13 cellular contexts compared by ENCODE assay signal in the genomic region with DNA sequence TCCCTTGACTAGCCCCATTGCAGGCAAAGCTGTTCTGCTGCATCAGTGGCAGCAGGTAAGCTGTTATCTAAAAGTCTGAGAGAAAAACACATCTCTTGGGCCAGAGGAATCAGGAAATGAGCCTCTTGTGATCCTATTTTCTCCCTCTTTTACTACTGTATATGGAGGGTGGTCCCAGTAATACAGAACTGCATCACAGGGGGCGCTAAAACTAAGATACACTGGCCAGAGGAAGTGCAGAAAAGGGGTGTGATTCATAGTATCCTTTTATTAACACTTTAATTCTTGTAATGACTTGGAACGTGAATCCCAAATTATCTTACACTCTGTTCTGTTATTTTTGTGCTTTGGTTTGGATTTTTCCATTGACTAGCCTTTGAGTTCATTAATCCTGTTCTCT. TPM values are rescaled to one million over a fixed set of nuclear protein-coding genes. Genes with fewer than 3 reads are reported as not detected.
A peak's percentile ranks its signal among the peaks of the same experiment; 100 is the strongest.
DNase-seq lines count a peak whose midpoint lies in the region; TF ChIP-seq lines count a peak whose summit lies in the region.
"Had no signal": no experiment of that assay in that cellular context is flagged by ENCODE, and none has a peak within 500 bp of the region (broad histone marks: within the 10 kb centered on the region; RNA-seq: fewer than 3 reads in every experiment).

No MANE protein-coding gene starts in this region.

- no peaks in the 10 kb centered on the region for H3K9me3 Mint-ChIP-seq in chondrocyte (ENCODE audit: low read depth)
- no peaks in the 10 kb centered on the region for H3K9me3 Mint-ChIP-seq in osteocyte (ENCODE audit: unreplicated experiment)
- H3K9me3 Mint-ChIP-seq: activated T-cell treated with anti-CD3 and anti-CD28 coated beads, Interleukin-2, amount 50 U/mL, for 4 hours; dendritic cell treated with granulocyte-macrophage colony-stimulating factor and Interleukin-4, amounts not matched to agents 40 ng/mL and 50 ng/mL, for 4 days had no signal

- peak; percentile 21 for DNase-seq in activated CD4-positive, alpha-beta T cell treated with anti-CD3 and anti-CD28 coated beads for 48 hours
- no peak for DNase-seq in activated CD4-positive, alpha-beta T cell treated with anti-CD3 and anti-CD28 coated beads for 1 hour
- DNase-seq in chondrocyte (ENCODE audit: low spot score) = no peak
- DNase-seq in osteocyte (ENCODE audit: extremely low spot score, unreplicated experiment) = no peak
- no peak for DNase-seq in GM19240 (ENCODE audit: insufficient read length, low spot score)
- no peak for DNase-seq in stimulated activated CD4-positive, alpha-beta T cell treated with anti-CD3 and anti-CD28 coated beads, Interleukin-4, amount 100 ng/mL, for 1 hour
- DNase-seq in mesenteric fat pad (ENCODE audit: low spot score) = no peak
- DNase-seq: activated T-cell treated with anti-CD3 and anti-CD28 coated beads, Interleukin-2, amount 50 U/mL, for 4 hours; GOT3 had no signal

- peak overlapping the region; percentile 41 for H3K27ac Mint-ChIP-seq in chondrocyte (ENCODE audit: unreplicated experiment)
- H3K27ac Mint-ChIP-seq in osteocyte (ENCODE audit: unreplicated experiment) = no peak overlapping the region
- H3K27ac Mint-ChIP-seq: B cell had no signal

- H4K20me1 ChIP-seq in KMS-11 (ENCODE audit: insufficient read depth) = no peaks in the 10 kb centered on the region

- no peaks in the 10 kb centered on the region for H3K79me2 ChIP-seq in KMS-11 (ENCODE audit: insufficient read depth, low read depth)

- H3K27me3 ChIP-seq in KMS-11 (ENCODE audit: insufficient read depth, low read depth) = no peaks in the 10 kb centered on the region

- H3K27me3 Mint-ChIP-seq in chondrocyte (ENCODE audit: low read depth) (no peaks in the 10 kb centered on the region), osteocyte (ENCODE audit: unreplicated experiment) (no peaks in the 10 kb centered on the region)
- H3K27me3 Mint-ChIP-seq: B cell; dendritic cell treated with granulocyte-macrophage colony-stimulating factor and Interleukin-4, amounts not matched to agents 40 ng/mL and 50 ng/mL, for 4 days had no signal

- H3K4me1 Mint-ChIP-seq in chondrocyte (ENCODE audit: low read depth) (no peaks in the 10 kb centered on the region), osteocyte (ENCODE audit: unreplicated experiment) (no peaks in the 10 kb centered on the region)
- H3K4me1 Mint-ChIP-seq: B cell had no signal

- no peak overlapping the region for H3K4me2 ChIP-seq in KMS-11

- no peak overlapping the region for H3K4me3 Mint-ChIP-seq in chondrocyte (ENCODE audit: unreplicated experiment)
- H3K4me3 Mint-ChIP-seq in osteocyte (ENCODE audit: unreplicated experiment) = no peak overlapping the region
- H3K4me3 Mint-ChIP-seq: activated T-cell treated with anti-CD3 and anti-CD28 coated beads, Interleukin-2, amount 50 U/mL, for 4 hours; B cell; dendritic cell treated with granulocyte-macrophage colony-stimulating factor and Interleukin-4, amounts not matched to agents 40 ng/mL and 50 ng/mL, for 4 days had no signal

- H2AFZ ChIP-seq in KMS-11 (ENCODE audit: low read depth) = no peak overlapping the region

- no peak overlapping the region for H3K27ac ChIP-seq in KMS-11
- H3K27ac ChIP-seq: HL-60 had no signal

- H3K4me1 ChIP-seq in KMS-11 (ENCODE audit: low read depth, poor library complexity, severe bottlenecking) = no peaks in the 10 kb centered on the region

- no peaks in the 10 kb centered on the region for H3K36me3 Mint-ChIP-seq in chondrocyte (ENCODE audit: low read depth)
- H3K36me3 Mint-ChIP-seq in osteocyte (ENCODE audit: unreplicated experiment) = peaks cover 3% of the 10 kb centered on the region

- H3K36me3 ChIP-seq in KMS-11 (ENCODE audit: insufficient read depth) = no peaks in the 10 kb centered on the region

- no peak overlapping the region for H3K4me3 ChIP-seq in KMS-11 (IDR thresholded peaks at IDR 0.05; ENCODE audit: insufficient read depth, low read depth, low read length)

- TF ChIP-seq CTCF in KMS-11 (conservative IDR thresholded peaks at IDR 0.05; ENCODE audit: low read depth, low read length) = peak; percentile 31; the same call in 1 of the 2 replicates
- TF ChIP-seq CTCF in chondrocyte (IDR thresholded peaks at IDR 0.05) = peak; percentile 56
- TF ChIP-seq CTCF in osteocyte (IDR thresholded peaks at IDR 0.05) = peak; percentile 29

- H3K9ac ChIP-seq in KMS-11 = no peak overlapping the region

RNA-seq across cellular contexts. Expression of a gene that starts 8.8 kb away (rescaled TPM):
- total RNA-seq in chondrocyte (23.2 to 28.1 TPM (median 27.7 TPM) in 3 replicates), osteocyte (30.9 and 37.8 TPM in 2 replicates), mesenteric fat pad (24.7 TPM)

RNA-seq across cellular contexts. Expression of a gene that starts 33.8 kb away (rescaled TPM):
- total RNA-seq in chondrocyte (11.6 to 20.5 TPM (median 13.3 TPM) in 3 replicates), osteocyte (23.5 and 25.2 TPM in 2 replicates), mesenteric fat pad (21.1 TPM)

RNA-seq across cellular contexts. Expression of a gene that starts 34.0 kb away (rescaled TPM):
- 83.8 to 85.7 TPM (median 84.5 TPM) in 3 replicates for total RNA-seq in chondrocyte
- total RNA-seq in osteocyte = 82.6 and 84.2 TPM in 2 replicates
- 117 TPM for total RNA-seq in mesenteric fat pad
